Comparison of ENCODE assay signal across 23 cellular contexts in genomic region chr3:181761906-181762305, GRCh38.
DNase-seq lines count a peak whose midpoint lies in the region; ATAC-seq, FAIRE-seq and TF ChIP-seq lines count a peak whose summit lies in the region.
"Had no signal": no experiment of that assay in that cellular context is flagged by ENCODE, and none has a peak within 500 bp of the region (broad histone marks: within the 10 kb centered on the region; RNA-seq: fewer than 3 reads in every experiment).

No MANE protein-coding gene starts in this region.

- CTCF ChIA-PET in HEK293 (lab: Yijun Ruan, JAX) = interaction anchor here (0.6 kb wide), 1 partner anchor 16 kb away, joined by 3 read pairs; no protein-coding TSS in a partner anchor

- no peak overlapping the region for H3K27ac ChIP-seq in HEK293 (ENCODE audit: extremely low read depth, low read depth, low read length)
- H3K27ac ChIP-seq: BLaER1 had no signal

- peak; percentile 56 for DNase-seq in islet precursor cell
- no peak for DNase-seq in RCC 7860 (ENCODE audit: low spot score)
- no peak for DNase-seq in NOMO-1 treated with DMSO at 0.1 percent for 48 hours (lab: John Stamatoyannopoulos, UW; ENCODE audit: unreplicated experiment)
- DNase-seq: 8988T; ACHN; BE2C; C1 segment of cervical spinal cord; CD4-positive, alpha-beta memory T cell; CD4-positive, CD25-positive, alpha-beta regulatory T cell; CD8-positive, alpha-beta memory T cell; COR-L47; DMS 273 treated with DMSO at 0.1 percent for 48 hours; DMS153; DMS53; DMS79 treated with DMSO at 0.1 percent for 48 hours; GDM1 had no signal

- peaks cover 6% of the 10 kb centered on the region for H3K4me1 ChIP-seq in HEK293 (ENCODE audit: control insufficient read depth, insufficient read depth, low read length)
- H3K4me1 ChIP-seq: BE2C, BLaER1 had no signal

- no peak for ATAC-seq in HG02870 (IDR thresholded peaks at IDR 0.05; ENCODE audit: unreplicated experiment)
- ATAC-seq: GM12878 had no signal

- H3K36me3 ChIP-seq in HEK293 (ENCODE audit: control insufficient read depth in 2 of 2, insufficient read depth in 1 of 2, low read length in 2 of 2) = no peaks in the 10 kb centered on the region
- H3K36me3 ChIP-seq: BE2C, BLaER1 had no signal

- H3K4me3 ChIP-seq in HEK293 (ENCODE audit: low read depth, low read length) = no peak overlapping the region
- H3K4me3 ChIP-seq: BLaER1, GM12878 had no signal

- no peaks in the 10 kb centered on the region for H3K9me3 ChIP-seq in HEK293 (ENCODE audit: control insufficient read depth, insufficient read depth, low read depth, low read length)
- H3K9me3 ChIP-seq: BE2C, BLaER1 had no signal

- TF ChIP-seq CTCF in HEK293 (tag by site-specific recombination; IDR thresholded peaks at IDR 0.05) = no peak

- FAIRE-seq in RCC 7860 (lab: Jason Lieb, UNC) = no peak
- FAIRE-seq: A204.1, GM12878, GM12892, GM18507 had no signal

- POLR2A ChIA-PET in HEK293 (lab: Yijun Ruan, JAX) = no interaction called here

TF ChIP-seq in HEK293, 187 proteins besides CTCF, POLR2A, EP300 and RAD21:
- TF ChIP-seq ZNF266 (tag by site-specific recombination; IDR thresholded peaks at IDR 0.05; ENCODE audit: low read depth) (no peak), ZNF362 (tag by site-specific recombination; IDR thresholded peaks at IDR 0.05) (0 out of 2 replicates have a peak, but pooled peaks have one; percentile 52), ZNF19 (tag by site-specific recombination; IDR thresholded peaks at IDR 0.05; ENCODE audit: low read depth) (no peak), ZNF133 (tag by site-specific recombination; IDR thresholded peaks at IDR 0.05) (no peak)
